1 cellular context compared by ENCODE assay signal in the genomic region with DNA sequence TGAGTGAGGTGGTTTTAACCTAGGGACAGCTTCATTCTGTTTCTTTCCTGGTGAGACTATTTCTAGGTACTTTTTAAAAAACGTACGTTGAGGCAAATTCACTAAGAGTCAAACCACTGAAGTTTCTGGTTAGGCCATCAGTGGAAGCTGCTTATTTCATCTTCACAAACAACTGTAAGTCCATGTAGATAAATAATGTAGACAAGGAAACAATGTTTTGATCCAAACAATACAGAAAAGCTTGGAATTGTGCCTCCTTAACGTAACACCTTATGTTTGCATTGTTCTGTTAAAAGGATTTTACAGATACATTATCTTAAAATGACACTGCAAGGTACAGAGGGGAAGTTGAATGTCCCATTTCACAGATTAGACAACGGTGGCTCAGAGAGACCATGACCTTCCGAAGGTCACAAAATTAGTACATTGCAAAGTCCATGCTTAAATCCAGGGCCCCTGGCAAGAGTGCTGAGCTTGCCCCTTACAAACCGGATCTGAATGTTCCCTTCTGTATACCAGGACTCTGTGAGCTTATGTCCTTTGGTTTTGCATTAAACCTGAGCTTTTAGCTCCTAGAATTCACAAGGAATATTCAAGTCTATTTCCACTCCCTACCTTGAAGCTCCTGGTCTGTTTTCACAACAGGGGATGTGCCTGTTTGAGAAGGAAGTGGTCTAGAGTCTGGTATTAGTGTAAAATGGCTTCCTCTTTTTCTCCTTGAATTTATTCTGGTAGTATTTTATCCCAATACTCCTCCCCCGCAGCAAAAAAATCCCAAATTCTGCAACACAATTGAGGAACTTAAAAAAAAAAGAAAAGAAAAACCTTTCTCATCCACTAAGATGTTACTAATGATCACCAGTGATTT.
TF ChIP-seq lines count a peak whose summit lies in the region.

No MANE protein-coding gene starts in this region.

TF ChIP-seq in GM12878, 131 proteins besides CTCF, POLR2A, EP300 and RAD21 (continued from another document and continues in another):
- TF ChIP-seq ZNF592 (IDR thresholded peaks at IDR 0.05) (peak; percentile 86), EGR1 (IDR thresholded peaks at IDR 0.05; ENCODE audit: borderline replicate concordance in 1 of 2, low read depth in 2 of 2, low read length in 2 of 2) (no peak), CBFB (IDR thresholded peaks at IDR 0.05; ENCODE audit: low read depth) (peak; percentile 26; the same call in 1 of the 2 replicates), POLR2AphosphoS5 (IDR thresholded peaks at IDR 0.05; ENCODE audit: low read length) (no peak), RUNX3 (IDR thresholded peaks at IDR 0.05; ENCODE audit: low read length) (peak; percentile 34; the same call in 1 of the 2 replicates), BMI1 (IDR thresholded peaks at IDR 0.05; ENCODE audit: borderline replicate concordance) (no peak), GATAD2B (conservative IDR thresholded peaks at IDR 0.05; ENCODE audit: low read depth) (no peak), CEBPB (IDR thresholded peaks at IDR 0.05; ENCODE audit: borderline replicate concordance in 1 of 2, low read depth in 2 of 2, low read length in 2 of 2) (no peak), RELA (IDR thresholded peaks at IDR 0.05; ENCODE audit: borderline replicate concordance, partially characterized antibody) (no peak), PAX8 (IDR thresholded peaks at IDR 0.05) (no peak), ZBTB40 (IDR thresholded peaks at IDR 0.05; ENCODE audit: borderline replicate concordance) (no peak), ZBED1 (IDR thresholded peaks at IDR 0.05; ENCODE audit: borderline replicate concordance) (no peak), ZBTB33 (IDR thresholded peaks at IDR 0.05) (no peak), USF2 (IDR thresholded peaks at IDR 0.05; ENCODE audit: borderline replicate concordance, low read depth, low read length) (no peak), ZNF217 (IDR thresholded peaks at IDR 0.05) (no peak; the same call in none of the 2 replicates), LARP7 (IDR thresholded peaks at IDR 0.05) (no peak), BRCA1 (IDR thresholded peaks at IDR 0.05; ENCODE audit: low read depth, low read length) (no peak), CREM (IDR thresholded peaks at IDR 0.05; ENCODE audit: low read depth) (no peak), JUND (IDR thresholded peaks at IDR 0.05; ENCODE audit: low read depth, low read length) (no peak), SMC3 (IDR thresholded peaks at IDR 0.05; ENCODE audit: borderline replicate concordance, low read length) (no peak), ESRRA (IDR thresholded peaks at IDR 0.05; ENCODE audit: low read length) (peak; percentile 85), ZNF622 (IDR thresholded peaks at IDR 0.05) (no peak), KAT2A (conservative IDR thresholded peaks at IDR 0.05; ENCODE audit: control insufficient read depth, low read depth, low read length) (no peak), BCL11A (IDR thresholded peaks at IDR 0.05; ENCODE audit: low read depth, low read length) (no peak), CHD2 (IDR thresholded peaks at IDR 0.05; ENCODE audit: borderline replicate concordance, low read depth, low read length) (no peak), TCF7 (IDR thresholded peaks at IDR 0.05; ENCODE audit: borderline replicate concordance) (no peak), MYC (IDR thresholded peaks at IDR 0.05; ENCODE audit: insufficient read depth, insufficient read length, insufficient replicate concordance, low read length, severe bottlenecking) (no peak)
- TF ChIP-seq, protein P1, sequence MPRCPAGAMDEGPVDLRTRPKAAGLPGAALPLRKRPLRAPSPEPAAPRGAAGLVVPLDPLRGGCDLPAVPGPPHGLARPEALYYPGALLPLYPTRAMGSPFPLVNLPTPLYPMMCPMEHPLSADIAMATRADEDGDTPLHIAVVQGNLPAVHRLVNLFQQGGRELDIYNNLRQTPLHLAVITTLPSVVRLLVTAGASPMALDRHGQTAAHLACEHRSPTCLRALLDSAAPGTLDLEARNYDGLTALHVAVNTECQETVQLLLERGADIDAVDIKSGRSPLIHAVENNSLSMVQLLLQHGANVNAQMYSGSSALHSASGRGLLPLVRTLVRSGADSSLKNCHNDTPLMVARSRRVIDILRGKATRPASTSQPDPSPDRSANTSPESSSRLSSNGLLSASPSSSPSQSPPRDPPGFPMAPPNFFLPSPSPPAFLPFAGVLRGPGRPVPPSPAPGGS (IDR thresholded peaks at IDR 0.05; ENCODE audit: borderline replicate concordance, insufficient read depth, low read depth, low read length, poor library complexity, severe bottlenecking), result no peak
- TF ChIP-seq, protein P2, sequence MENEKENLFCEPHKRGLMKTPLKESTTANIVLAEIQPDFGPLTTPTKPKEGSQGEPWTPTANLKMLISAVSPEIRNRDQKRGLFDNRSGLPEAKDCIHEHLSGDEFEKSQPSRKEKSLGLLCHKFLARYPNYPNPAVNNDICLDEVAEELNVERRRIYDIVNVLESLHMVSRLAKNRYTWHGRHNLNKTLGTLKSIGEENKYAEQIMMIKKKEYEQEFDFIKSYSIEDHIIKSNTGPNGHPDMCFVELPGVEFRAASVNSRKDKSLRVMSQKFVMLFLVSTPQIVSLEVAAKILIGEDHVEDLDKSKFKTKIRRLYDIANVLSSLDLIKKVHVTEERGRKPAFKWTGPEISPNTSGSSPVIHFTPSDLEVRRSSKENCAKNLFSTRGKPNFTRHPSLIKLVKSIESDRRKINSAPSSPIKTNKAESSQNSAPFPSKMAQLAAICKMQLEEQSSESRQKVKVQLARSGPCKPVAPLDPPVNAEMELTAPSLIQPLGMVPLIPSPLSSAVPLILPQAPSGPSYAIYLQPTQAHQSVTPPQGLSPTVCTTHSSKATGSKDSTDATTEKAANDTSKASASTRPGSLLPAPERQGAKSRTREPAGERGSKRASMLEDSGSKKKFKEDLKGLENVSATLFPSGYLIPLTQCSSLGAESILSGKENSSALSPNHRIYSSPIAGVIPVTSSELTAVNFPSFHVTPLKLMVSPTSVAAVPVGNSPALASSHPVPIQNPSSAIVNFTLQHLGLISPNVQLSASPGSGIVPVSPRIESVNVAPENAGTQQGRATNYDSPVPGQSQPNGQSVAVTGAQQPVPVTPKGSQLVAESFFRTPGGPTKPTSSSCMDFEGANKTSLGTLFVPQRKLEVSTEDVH (IDR thresholded peaks at IDR 0.05; ENCODE audit: low read depth, partially characterized antibody), result peak; percentile 18
- TF ChIP-seq, protein P3, sequence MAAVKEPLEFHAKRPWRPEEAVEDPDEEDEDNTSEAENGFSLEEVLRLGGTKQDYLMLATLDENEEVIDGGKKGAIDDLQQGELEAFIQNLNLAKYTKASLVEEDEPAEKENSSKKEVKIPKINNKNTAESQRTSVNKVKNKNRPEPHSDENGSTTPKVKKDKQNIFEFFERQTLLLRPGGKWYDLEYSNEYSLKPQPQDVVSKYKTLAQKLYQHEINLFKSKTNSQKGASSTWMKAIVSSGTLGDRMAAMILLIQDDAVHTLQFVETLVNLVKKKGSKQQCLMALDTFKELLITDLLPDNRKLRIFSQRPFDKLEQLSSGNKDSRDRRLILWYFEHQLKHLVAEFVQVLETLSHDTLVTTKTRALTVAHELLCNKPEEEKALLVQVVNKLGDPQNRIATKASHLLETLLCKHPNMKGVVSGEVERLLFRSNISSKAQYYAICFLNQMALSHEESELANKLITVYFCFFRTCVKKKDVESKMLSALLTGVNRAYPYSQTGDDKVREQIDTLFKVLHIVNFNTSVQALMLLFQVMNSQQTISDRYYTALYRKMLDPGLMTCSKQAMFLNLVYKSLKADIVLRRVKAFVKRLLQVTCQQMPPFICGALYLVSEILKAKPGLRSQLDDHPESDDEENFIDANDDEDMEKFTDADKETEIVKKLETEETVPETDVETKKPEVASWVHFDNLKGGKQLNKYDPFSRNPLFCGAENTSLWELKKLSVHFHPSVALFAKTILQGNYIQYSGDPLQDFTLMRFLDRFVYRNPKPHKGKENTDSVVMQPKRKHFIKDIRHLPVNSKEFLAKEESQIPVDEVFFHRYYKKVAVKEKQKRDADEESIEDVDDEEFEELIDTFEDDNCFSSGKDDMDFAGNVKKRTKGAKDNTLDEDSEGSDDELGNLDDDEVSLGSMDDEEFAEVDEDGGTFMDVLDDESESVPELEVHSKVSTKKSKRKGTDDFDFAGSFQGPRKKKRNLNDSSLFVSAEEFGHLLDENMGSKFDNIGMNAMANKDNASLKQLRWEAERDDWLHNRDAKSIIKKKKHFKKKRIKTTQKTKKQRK (IDR thresholded peaks at IDR 0.05; ENCODE audit: low read depth, low read length), result no peak
